ENCODE assay signal across 26 cellular contexts in genomic region chr20:34529742-34530141, GRCh38. TPM values are rescaled to one million over a fixed set of nuclear protein-coding genes. Genes with fewer than 3 reads are reported as not detected.
A peak's percentile ranks its signal among the peaks of the same experiment; 100 is the strongest.
DNase-seq lines count a peak whose midpoint lies in the region; ATAC-seq and TF ChIP-seq lines count a peak whose summit lies in the region.
"Had no signal": no experiment of that assay in that cellular context is flagged by ENCODE, and none has a peak within 500 bp of the region (broad histone marks: within the 10 kb centered on the region; RNA-seq: fewer than 3 reads in every experiment).

No MANE protein-coding gene starts in this region.

- peak overlapping the region; percentile 57 to 63 for H3K27ac ChIP-seq in right atrium auricular region
- H3K27ac ChIP-seq in dorsolateral prefrontal cortex, result peak overlapping the region; percentile 40 to 96 (median 86)
- H3K27ac ChIP-seq: SJSA1 had no signal

- peaks cover 74% of the 10 kb centered on the region for H3K36me3 ChIP-seq in right atrium auricular region

- H3K4me3 ChIP-seq in right atrium auricular region, result no peak overlapping the region
- H3K4me3 ChIP-seq in dorsolateral prefrontal cortex, result no peak overlapping the region
- H3K4me3 ChIP-seq: ascending aorta, K562, SJSA1 had no signal

- H3K9me3 ChIP-seq in right atrium auricular region, result no peaks in the 10 kb centered on the region
- H3K9me3 ChIP-seq: ascending aorta, SJSA1 had no signal

- TF ChIP-seq CTCF in right atrium auricular region (IDR thresholded peaks at IDR 0.05) (no peak), dorsolateral prefrontal cortex (IDR thresholded peaks at IDR 0.05 in 54 of 56, conservative IDR thresholded peaks at IDR 0.05 in 2 of 56; ENCODE audit: low read depth in 1 of 56, partially characterized antibody in 56 of 56) (no peak)

- DNase-seq in right atrium auricular region (ENCODE audit: low spot score) (no peak), left ventricle myocardium superior (no peak), dorsolateral prefrontal cortex (peak in 2 of 10 donors; percentile 13 to 23), sciatic nerve (ENCODE audit: low spot score) (peak; percentile 19)
- no peak for DNase-seq in stimulated activated CD4-positive, alpha-beta T cell treated with anti-CD3 and anti-CD28 coated beads, Interleukin-2, amount 100 ng/mL, for 24 hours
- DNase-seq in stimulated activated naive CD4-positive, alpha-beta T cell (lab: John Stamatoyannopoulos, UW), result no peak
- DNase-seq: ACHN; activated CD4-positive, alpha-beta T cell treated with anti-CD3 and anti-CD28 coated beads, Interleukin-2, amount 50 U/mL, for 1 hour; activated naive CD4-positive, alpha-beta T cell treated with anti-CD3 and anti-CD28 coated beads for 36 hours; activated T-cell treated with anti-CD3 and anti-CD28 coated beads, Interleukin-2, amount 50 U/mL, for 4 hours; CD8-positive, alpha-beta memory T cell; cortex of kidney; glutamatergic neuron; H9; naive B cell; NCI-H1105; NCI-H187; NCI-H2171; NCI-H82; stimulated activated naive B cell treated with anti-CD40 and anti-IgM and Interleukin-4, amounts not matched to agents 10 μg/mL and 1 μg/mL and 100 μg/mL, for 72 hours had no signal

- intact Hi-C loops in left ventricle myocardium superior (cut with micrococcal nuclease) (loop anchor here (10.0 kb wide), 1 partner anchor 175 kb away; the partner anchor contains the start of gene TP53INP2), dorsolateral prefrontal cortex (cut with DNase I) (no loop called here), sciatic nerve (cut with DNase I) (no loop called here)

- no peak for ATAC-seq in left ventricle myocardium superior
- ATAC-seq in sciatic nerve, result no peak
- no peak for ATAC-seq in GM18909 (IDR thresholded peaks at IDR 0.05; ENCODE audit: poor library complexity, unreplicated experiment)
- ATAC-seq: activated T-cell treated with anti-CD3 and anti-CD28 coated beads, Interleukin-2, amount 50 U/mL, for 4 hours; esophagus mucosa; K562; stimulated activated naive B cell treated with anti-CD40 and anti-IgM and Interleukin-4, amounts not matched to agents 10 μg/mL and 1 μg/mL and 100 μg/mL, for 72 hours; WTC11 had no signal

- H3K27me3 ChIP-seq in right atrium auricular region, result no peaks in the 10 kb centered on the region
- H3K27me3 ChIP-seq in dorsolateral prefrontal cortex, result no peaks in the 10 kb centered on the region
- H3K27me3 ChIP-seq: ascending aorta, SJSA1 had no signal

- peaks cover 0 to 62% of the 10 kb centered on the region in 2 donors for H3K4me1 ChIP-seq in right atrium auricular region

RNA-seq across cellular contexts. Expression of gene DYNLRB1, which starts 13.5 kb away (rescaled TPM):
- total RNA-seq in right atrium auricular region, result 100 to 1,000 TPM; 189 to 252 TPM
- 154 TPM for total RNA-seq in left ventricle myocardium superior
- total RNA-seq in dorsolateral prefrontal cortex, result 100 to 1,000 TPM; 153 to 387 (median 261) TPM
- 247 TPM for total RNA-seq in sciatic nerve

RNA-seq across cellular contexts. Expression of gene MAP1LC3A, which starts 28.8 kb away (rescaled TPM):
- total RNA-seq in right atrium auricular region (100 to 1,000 TPM; 111 to 120 TPM), left ventricle myocardium superior (137 TPM), dorsolateral prefrontal cortex (100 to 1,000 TPM in 118 of 120 experiments, 10 to 100 TPM in 2; 86.9 to 270 (median 160) TPM), sciatic nerve (72.1 TPM)
